Comparison of ENCODE assay signal across 18 cellular contexts in genomic region chr1:154453155-154453554, GRCh38. TPM values are rescaled to one million over a fixed set of nuclear protein-coding genes. Genes with fewer than 3 reads are reported as not detected.
DNase-seq lines count a peak whose midpoint lies in the region; ATAC-seq, FAIRE-seq and TF ChIP-seq lines count a peak whose summit lies in the region.
"Had no signal": no experiment of that assay in that cellular context is flagged by ENCODE, and none has a peak within 500 bp of the region (broad histone marks: within the 10 kb centered on the region; RNA-seq: fewer than 3 reads in every experiment).

No MANE protein-coding gene starts in this region.

- no peak overlapping the region for H3K9ac ChIP-seq in astrocyte (ENCODE audit: low read length)
- H3K9ac ChIP-seq in keratinocyte (ENCODE audit: control insufficient read depth, extremely low read depth, insufficient read depth, low read length), result no peak overlapping the region

- H3K4me1 ChIP-seq in astrocyte (ENCODE audit: insufficient read depth, low read length) (peaks cover 10% of the 10 kb centered on the region), keratinocyte (ENCODE audit: control insufficient read depth, extremely low read depth, insufficient read depth, low read length) (peaks cover 11% of the 10 kb centered on the region), upper lobe of left lung (peaks cover 9 to 24% (median 17%) of the 10 kb centered on the region in 4 donors)

- no peak for TF ChIP-seq POLR2A in upper lobe of left lung (IDR thresholded peaks at IDR 0.05)

- no peaks in the 10 kb centered on the region for H3K79me2 ChIP-seq in astrocyte (ENCODE audit: insufficient read depth, low read length)
- no peaks in the 10 kb centered on the region for H3K79me2 ChIP-seq in keratinocyte (ENCODE audit: control insufficient read depth, insufficient read depth, low read length)
- H3K79me2 ChIP-seq: hepatocyte had no signal

- H3K4me3 Mint-ChIP-seq in astrocyte (ENCODE audit: unreplicated experiment), result no peak overlapping the region

- no peak overlapping the region for H3K27ac Mint-ChIP-seq in astrocyte (ENCODE audit: unreplicated experiment)

- H3K36me3 Mint-ChIP-seq in astrocyte (ENCODE audit: low read depth, unreplicated experiment), result peaks cover 8% of the 10 kb centered on the region

- H3K27me3 Mint-ChIP-seq in astrocyte (ENCODE audit: low read depth, unreplicated experiment), result peaks cover 25% of the 10 kb centered on the region

- no peak for FAIRE-seq in astrocyte (lab: Jason Lieb, UNC)
- FAIRE-seq in keratinocyte (lab: Jason Lieb, UNC), result no peak
- FAIRE-seq: D721Med had no signal

- no peaks in the 10 kb centered on the region for H3K36me3 ChIP-seq in astrocyte (ENCODE audit: insufficient read depth, low read length)
- peaks cover 11 to 26% of the 10 kb centered on the region in 2 experiments for H3K36me3 ChIP-seq in keratinocyte (ENCODE audit: control insufficient read depth in 2 of 2, extremely low read depth in 1 of 2, insufficient read depth in 2 of 2, low read length in 2 of 2)
- peaks cover 10 to 51% (median 40%) of the 10 kb centered on the region in 4 donors for H3K36me3 ChIP-seq in upper lobe of left lung

- H3K27ac ChIP-seq in astrocyte (ENCODE audit: low read depth, low read length) (no peak overlapping the region), keratinocyte (ENCODE audit: control insufficient read depth, insufficient read depth, low read length) (peak overlapping the region; percentile 37), upper lobe of left lung (peak overlapping the region; percentile 3 to 74 (median 48))
- H3K27ac ChIP-seq: hepatocyte, thoracic aorta had no signal

- TF ChIP-seq CTCF in astrocyte (IDR thresholded peaks at IDR 0.05; ENCODE audit: insufficient read depth, low read depth, low read length) (no peak), keratinocyte (optimal IDR thresholded peaks at IDR 0.05 in 1 of 3, IDR thresholded peaks at IDR 0.05 in 1 of 3, conservative IDR thresholded peaks at IDR 0.05 in 1 of 3; ENCODE audit: extremely low read depth in 1 of 3, insufficient read depth in 2 of 3, low read length in 3 of 3) (no peak), upper lobe of left lung (IDR thresholded peaks at IDR 0.05) (no peak)

- H3K9me3 Mint-ChIP-seq in astrocyte (ENCODE audit: unreplicated experiment), result no peaks in the 10 kb centered on the region

- H2AFZ ChIP-seq in astrocyte (ENCODE audit: low read depth, low read length), result peak overlapping the region; percentile 30
- H2AFZ ChIP-seq in keratinocyte (ENCODE audit: control insufficient read depth, low read length), result peak overlapping the region; percentile 52
- H2AFZ ChIP-seq: hepatocyte had no signal

- H3K9me3 ChIP-seq in astrocyte (ENCODE audit: insufficient read depth, low read depth, low read length) (no peaks in the 10 kb centered on the region), keratinocyte (ENCODE audit: control insufficient read depth, low read depth, low read length) (no peaks in the 10 kb centered on the region), upper lobe of left lung (no peaks in the 10 kb centered on the region)
- H3K9me3 ChIP-seq: thoracic aorta had no signal

- dilution Hi-C loops in keratinocyte (cut with MboI; ENCODE audit: extremely low pct_ligation_motif_present, low sequenced_read_pairs), result no loop called here

- H3K9me1 ChIP-seq in keratinocyte (ENCODE audit: control insufficient read depth, extremely low read depth, insufficient read depth, low read length), result no peaks in the 10 kb centered on the region

- intact Hi-C loops in left cardiac atrium (cut with DNase I), result loop anchor here in 1 of 2 donors (10.0 kb wide), 1 partner anchor 48 kb away; the partner anchor contains the start of gene IL6R
- intact Hi-C loops in cardiac septum (cut with DNase I), result no loop called here

- H3K27me3 ChIP-seq in astrocyte (ENCODE audit: insufficient read depth, low read length) (peaks cover 3% of the 10 kb centered on the region), keratinocyte (ENCODE audit: control insufficient read depth, extremely low read depth, insufficient read depth, low read length) (no peaks in the 10 kb centered on the region), upper lobe of left lung (no peaks in the 10 kb centered on the region)
- H3K27me3 ChIP-seq: hepatocyte had no signal

- H3K4me2 ChIP-seq in astrocyte (ENCODE audit: low read length) (peak overlapping the region; percentile 66), keratinocyte (ENCODE audit: control insufficient read depth, extremely low read depth, insufficient read depth, low read depth, low read length) (peak overlapping the region; percentile 69)
- H3K4me2 ChIP-seq: hepatocyte had no signal

- ATAC-seq in left cardiac atrium (peak; percentile 39 to 45), upper lobe of left lung (ENCODE audit: low FRiP score in 2 of 2) (peak in 1 of 2 donors; percentile 31)

- DNase-seq in left cardiac atrium (no peak), cardiac septum (ENCODE audit: low spot score) (no peak), astrocyte (ENCODE audit: low read depth) (no peak), keratinocyte (ENCODE audit: low read depth, low spot score) (no peak), upper lobe of left lung (no peak), OCI-M2 (lab: John Stamatoyannopoulos, UW; ENCODE audit: unreplicated experiment) (no peak), NCI-H1417 (lab: John Stamatoyannopoulos, UW) (no peak), NCI-H510A (lab: John Stamatoyannopoulos, UW) (no peak)
- DNase-seq: MM.1S; NCI-H748 treated with DMSO at 0.1 percent for 48 hours; stimulated activated CD4-positive, alpha-beta T cell treated with anti-CD3 and anti-CD28 coated beads, Interleukin-1b, Interleukin-23, amount 100 ng/mL, for 48 hours; stimulated activated CD8-positive, alpha-beta memory T cell treated with anti-CD3 and anti-CD28 coated beads, Interleukin-4, amount 100 ng/mL, for 48 hours had no signal

- TF ChIP-seq EP300 in upper lobe of left lung (IDR thresholded peaks at IDR 0.05), result no peak

- H3K4me3 ChIP-seq in astrocyte (ENCODE audit: insufficient read depth, low read depth, low read length), result no peak overlapping the region
- peak overlapping the region in 1 of 3 experiments; percentile 18 for H3K4me3 ChIP-seq in keratinocyte (ENCODE audit: control insufficient read depth in 2 of 3, extremely low read depth in 1 of 3, insufficient read depth in 2 of 3, low read depth in 1 of 3, low read length in 3 of 3)
- H3K4me3 ChIP-seq in upper lobe of left lung, result no peak overlapping the region
- H3K4me3 ChIP-seq: hepatocyte, thoracic aorta had no signal

- no peaks in the 10 kb centered on the region for H4K20me1 ChIP-seq in astrocyte (ENCODE audit: insufficient read depth, low read length)
- no peaks in the 10 kb centered on the region for H4K20me1 ChIP-seq in keratinocyte (ENCODE audit: control insufficient read depth, extremely low read depth, insufficient read depth, low read length)

- WGBS in upper lobe of left lung, 2 donors, result 74 to 86% methylated on average over 5 of the region's 5 CpGs

- peaks cover 15% of the 10 kb centered on the region for H3K4me1 Mint-ChIP-seq in astrocyte (ENCODE audit: low read depth, unreplicated experiment)

RNA-seq across cellular contexts. Expression of gene IL6R, which starts 48.0 kb away (rescaled TPM):
- total RNA-seq in left cardiac atrium, result 10 to 100 TPM; 11.2 to 11.4 TPM
- 5.2 TPM for total RNA-seq in cardiac septum
- 2.2 and 2.5 TPM in 2 replicates for total RNA-seq in astrocyte
- 12.6 to 24.1 TPM (median 15.9 TPM) in 3 replicates for polyA plus RNA-seq in keratinocyte
- polyA plus RNA-seq in keratinocyte (2011; ENCODE audit: low read depth), result 12.4 TPM
- polyA plus RNA-seq in keratinocyte (2011; cell fraction: cytosol; rRNA removed), result 8.2 and 11.1 TPM in 2 replicates
- polyA plus RNA-seq in keratinocyte (2011; cell fraction: nucleus; rRNA removed), result 30.5 and 37.3 TPM in 2 replicates
- 9.3 and 24.5 TPM in 2 replicates for polyA plus RNA-seq in keratinocyte (2012; ENCODE audit: low replicate concordance)
- 33.9 to 71.2 TPM (median 38.4 TPM) in 3 replicates for polyA minus RNA-seq in keratinocyte
- 28.0 TPM for polyA minus RNA-seq in keratinocyte (2011; cell fraction: cytosol; rRNA and poly(A)+ RNA removed)
- polyA minus RNA-seq in keratinocyte (2011; cell fraction: nucleus; rRNA and poly(A)+ RNA removed), result 38.8 and 51.2 TPM in 2 replicates
- total RNA-seq in upper lobe of left lung, result 100 to 1,000 TPM in 3 of 6 donors, 10 to 100 TPM in 3; 59.6 to 126 (median 97.5) TPM

RNA-seq across cellular contexts. Expression of gene TDRD10, which starts 48.9 kb away (rescaled TPM):
- 1 to 10 TPM; 3.4 to 3.6 TPM for total RNA-seq in left cardiac atrium
- total RNA-seq in cardiac septum, result 5.0 TPM
- total RNA-seq in astrocyte, result not detected in 2 replicates
- not detected in 3 replicates for polyA plus RNA-seq in keratinocyte
- polyA plus RNA-seq in keratinocyte (2011; ENCODE audit: low read depth), result not detected
- polyA plus RNA-seq in keratinocyte (2011; cell fraction: cytosol; rRNA removed), result not detected in 2 replicates
- not detected in 2 replicates for polyA plus RNA-seq in keratinocyte (2011; cell fraction: nucleus; rRNA removed)
- not detected in 2 replicates for polyA plus RNA-seq in keratinocyte (2012; ENCODE audit: low replicate concordance)
- not detected in 3 replicates for polyA minus RNA-seq in keratinocyte
- not detected for polyA minus RNA-seq in keratinocyte (2011; cell fraction: cytosol; rRNA and poly(A)+ RNA removed)
- polyA minus RNA-seq in keratinocyte (2011; cell fraction: nucleus; rRNA and poly(A)+ RNA removed), result not detected in 2 replicates
- 10 to 100 TPM in 4 of 6 donors, 1 to 10 TPM in 2; 6.2 to 47.1 (median 12.6) TPM for total RNA-seq in upper lobe of left lung
- total RNA-seq: epithelial cell of proximal tubule, HT1080, myocyte had no signal
- polyA plus RNA-seq: hepatocyte had no signal

RNA-seq across cellular contexts. Expression of gene SHE, which starts 49.1 kb away (rescaled TPM):
- total RNA-seq in left cardiac atrium, result 10 to 100 TPM; 13.5 to 21.4 TPM
- total RNA-seq in cardiac septum, result 16.8 TPM
- total RNA-seq in astrocyte, result not detected in 2 replicates
- 0.01 to 0.02 TPM (median 0.01 TPM) in 3 replicates for polyA plus RNA-seq in keratinocyte
- polyA plus RNA-seq in keratinocyte (2011; ENCODE audit: low read depth), result not detected
- polyA plus RNA-seq in keratinocyte (2011; cell fraction: cytosol; rRNA removed), result 0.01 TPM in 1 of 2 replicates, not detected in the other
- 0.03 TPM in 1 of 2 replicates, not detected in the other for polyA plus RNA-seq in keratinocyte (2011; cell fraction: nucleus; rRNA removed)
- 0.25 TPM in 1 of 2 replicates, not detected in the other for polyA plus RNA-seq in keratinocyte (2012; ENCODE audit: low replicate concordance)
- not detected in 3 replicates for polyA minus RNA-seq in keratinocyte
- not detected for polyA minus RNA-seq in keratinocyte (2011; cell fraction: cytosol; rRNA and poly(A)+ RNA removed)
- polyA minus RNA-seq in keratinocyte (2011; cell fraction: nucleus; rRNA and poly(A)+ RNA removed), result 0.11 TPM in 1 of 2 replicates, not detected in the other
- total RNA-seq in upper lobe of left lung, result 10 to 100 TPM; 25.8 to 55.4 (median 29.5) TPM
- total RNA-seq: HT1080, myocyte had no signal
- polyA plus RNA-seq: hepatocyte had no signal

Comparison
In these comparisons a context has a peak if more than half of its experiments do, and no peak if none do; other contexts are left out.
1. RNA of gene SHE, which starts 49.1 kb away (total RNA-seq): 25.8 to 55.4 TPM in upper lobe of left lung, 13.5 to 21.4 TPM in left cardiac atrium and 16.8 TPM in cardiac septum (single experiment); not detected in astrocyte; every median in the first group is over 10 times any median in the second.